ENCODE assay signal across 14 cellular contexts in genomic region chr3:159619341-159619885, GRCh38.
A peak's percentile ranks its signal among the peaks of the same experiment; 100 is the strongest.
DNase-seq lines count a peak whose midpoint lies in the region; ATAC-seq and TF ChIP-seq lines count a peak whose summit lies in the region.
"Had no signal": no experiment of that assay in that cellular context is flagged by ENCODE, and none has a peak within 500 bp of the region (broad histone marks: within the 10 kb centered on the region; RNA-seq: fewer than 3 reads in every experiment).

No MANE protein-coding gene starts in this region.

- H3K4me1 ChIP-seq in mammary epithelial cell (ENCODE audit: insufficient read depth, low read length) = peaks cover 18% of the 10 kb centered on the region
- H3K4me1 ChIP-seq: BLaER1, gastrocnemius medialis, parathyroid adenoma had no signal

- H3K27me3 Mint-ChIP-seq in MCF 10A (ENCODE audit: insufficient read depth, unreplicated experiment) = no peaks in the 10 kb centered on the region
- H3K27me3 Mint-ChIP-seq: activated T-cell treated with anti-CD3 and anti-CD28 coated beads, Interleukin-2, amount 50 U/mL, for 24 hours; central memory CD8-positive, alpha-beta T cell had no signal

- H3K27ac Mint-ChIP-seq in MCF 10A (ENCODE audit: low read depth, unreplicated experiment) = no peak overlapping the region
- H3K27ac Mint-ChIP-seq: activated T-cell treated with anti-CD3 and anti-CD28 coated beads, Interleukin-2, amount 50 U/mL, for 24 hours had no signal

- H4K20me1 ChIP-seq in mammary epithelial cell (ENCODE audit: insufficient read depth, low read length) = no peaks in the 10 kb centered on the region
- H4K20me1 ChIP-seq: BLaER1 had no signal

- BruUV-seq in MCF 10A (replicated peaks; lab: Mats Ljungman, UMichigan) (no TSS peak), mammary epithelial cell (replicated peaks; lab: Mats Ljungman, UMichigan) (no TSS peak)

- no peak overlapping the region for H3K27ac ChIP-seq in mammary epithelial cell (ENCODE audit: insufficient read depth, low read depth, low read length)
- H3K27ac ChIP-seq: BLaER1, gastrocnemius medialis, parathyroid adenoma had no signal

- H2AFZ ChIP-seq in mammary epithelial cell (ENCODE audit: low read depth, low read length) = no peak overlapping the region
- H2AFZ ChIP-seq: parathyroid adenoma had no signal

- ATAC-seq in HG02642 (IDR thresholded peaks at IDR 0.05; ENCODE audit: poor library complexity, unreplicated experiment) (no peak), GM18505 (IDR thresholded peaks at IDR 0.05; ENCODE audit: unreplicated experiment) (no peak)
- ATAC-seq: gastrocnemius medialis had no signal

- H3K9me3 ChIP-seq in mammary epithelial cell (replicated peaks; ENCODE audit: insufficient read depth, low read length) = no peaks in the 10 kb centered on the region
- H3K9me3 ChIP-seq: BLaER1, gastrocnemius medialis had no signal

- H3K4me3 ChIP-seq in mammary epithelial cell (replicated peaks in 1 of 3; ENCODE audit: insufficient read depth in 1 of 3, low read depth in 2 of 3, low read length in 3 of 3) (no peak overlapping the region), fibroblast of mammary gland (ENCODE audit: control insufficient read depth, low read depth, low read length) (no peak overlapping the region)
- H3K4me3 ChIP-seq: BLaER1, gastrocnemius medialis had no signal

- H3K27me3 ChIP-seq in mammary epithelial cell (ENCODE audit: insufficient read depth, low read length) = no peaks in the 10 kb centered on the region
- H3K27me3 ChIP-seq: BLaER1, gastrocnemius medialis had no signal

- WGBS in mammary epithelial cell (ENCODE audit: low coverage, missing lambda C conversion rate) = 75% methylated on average over 3 of the region's 3 CpGs

- no peak for TF ChIP-seq POLR2A in GM18505 (IDR thresholded peaks at IDR 0.05; ENCODE audit: borderline replicate concordance, extremely low read depth, insufficient read depth, insufficient read length)

- DNase-seq in MCF 10A (ENCODE audit: unreplicated experiment) (peak; percentile 48), mammary epithelial cell (no peak), NCI-H69 (lab: John Stamatoyannopoulos, UW) (peak; percentile 79), fibroblast of mammary gland (ENCODE audit: low read depth) (peak; percentile 60), stromal cell of bone marrow (ENCODE audit: low read depth) (peak; percentile 17), germinal center (ENCODE audit: low spot score) (no peak)
- DNase-seq: activated T-cell treated with anti-CD3 and anti-CD28 coated beads, Interleukin-2, amount 50 U/mL, for 24 hours; gastrocnemius medialis; NCI-H1048 had no signal

- no peak overlapping the region for H3K4me2 ChIP-seq in mammary epithelial cell (ENCODE audit: insufficient read depth, low read depth, low read length)
- H3K4me2 ChIP-seq: BLaER1 had no signal

- no peaks in the 10 kb centered on the region for H3K36me3 Mint-ChIP-seq in MCF 10A (ENCODE audit: insufficient read depth, unreplicated experiment)

- no peak overlapping the region for H3K4me3 Mint-ChIP-seq in MCF 10A (ENCODE audit: unreplicated experiment)
- H3K4me3 Mint-ChIP-seq: activated T-cell treated with anti-CD3 and anti-CD28 coated beads, Interleukin-2, amount 50 U/mL, for 24 hours; central memory CD8-positive, alpha-beta T cell had no signal

- peaks cover 14% of the 10 kb centered on the region for H3K4me1 Mint-ChIP-seq in MCF 10A (ENCODE audit: insufficient read depth, unreplicated experiment)
- H3K4me1 Mint-ChIP-seq: central memory CD8-positive, alpha-beta T cell had no signal

- intact Hi-C loops in MCF 10A (cut with micrococcal nuclease) (loop anchor here (5.0 to 10.0 kb wide), 3 partner anchors 263 to 775 kb away; no protein-coding TSS in a partner anchor), mammary epithelial cell (cut with micrococcal nuclease) (no loop called here)

- CTCF ChIA-PET in MCF 10A (lab: Yijun Ruan, JAX) = interaction anchor here (8.3 kb wide), 1 partner anchor 186 kb away, joined by 83 read pairs; no protein-coding TSS in a partner anchor
- CTCF ChIA-PET in mammary epithelial cell (lab: Charles Lee; ENCODE audit: low non-redundant PET) = no interaction called here

- no peaks in the 10 kb centered on the region for H3K9me3 Mint-ChIP-seq in MCF 10A (ENCODE audit: unreplicated experiment)

- H3K36me3 ChIP-seq in mammary epithelial cell (ENCODE audit: insufficient read depth, low read length) = no peaks in the 10 kb centered on the region
- H3K36me3 ChIP-seq: BLaER1, gastrocnemius medialis had no signal

- dilution Hi-C loops in mammary epithelial cell (cut with HindIII; ENCODE audit: low sequenced_read_pairs) = no loop called here

- H3K9ac ChIP-seq in mammary epithelial cell (ENCODE audit: insufficient read depth, low read length) = no peak overlapping the region
- H3K9ac ChIP-seq: BLaER1, parathyroid adenoma had no signal

- in situ Hi-C loops in mammary epithelial cell (cut with MboI; ENCODE audit: low sequenced_read_pairs in 2 of 2) = loop anchor here (5.0 to 25.0 kb wide), 4 partner anchors 183 to 393 kb away; no protein-coding TSS in a partner anchor

- no peak for TF ChIP-seq CTCF in MCF 10A (IDR thresholded peaks at IDR 0.05; ENCODE audit: unreplicated experiment)
- no peak for TF ChIP-seq CTCF in mammary epithelial cell (conservative IDR thresholded peaks at IDR 0.05 in 1 of 2, IDR thresholded peaks at IDR 0.05 in 1 of 2; ENCODE audit: extremely low read depth in 1 of 2, insufficient read depth in 1 of 2, low read depth in 1 of 2, low read length in 2 of 2)
- TF ChIP-seq CTCF in fibroblast of mammary gland (conservative IDR thresholded peaks at IDR 0.05; ENCODE audit: control insufficient read depth, insufficient read depth, low read depth, low read length) = no peak

- POLR2A ChIA-PET in MCF 10A (lab: Yijun Ruan, JAX) = no interaction called here

- H3K79me2 ChIP-seq in mammary epithelial cell (ENCODE audit: insufficient read depth, low read length) = no peaks in the 10 kb centered on the region
- H3K79me2 ChIP-seq: parathyroid adenoma had no signal

Comparison
In these comparisons a context has a peak if more than half of its experiments do, and no peak if none do; other contexts are left out.
1. DNase-seq: peak in MCF 10A (single experiment), NCI-H69 (single experiment), fibroblast of mammary gland (single experiment) and stromal cell of bone marrow (single experiment); none in mammary epithelial cell (single experiment) and germinal center (single experiment).